In genomic region chr11:128021304-128022006, GRCh38 we compare ENCODE assay signal across 11 cellular contexts.
DNase-seq lines count a peak whose midpoint lies in the region; ATAC-seq, FAIRE-seq and TF ChIP-seq lines count a peak whose summit lies in the region.
"Had no signal": no experiment of that assay in that cellular context is flagged by ENCODE, and none has a peak within 500 bp of the region (broad histone marks: within the 10 kb centered on the region; RNA-seq: fewer than 3 reads in every experiment).

No MANE protein-coding gene starts in this region.

- peak overlapping the region; percentile 42; the same call in 1 of the 2 replicates for H2BK20ac ChIP-seq in IMR-90 (ENCODE audit: low read depth, low read length)

- peak; percentile 55 for TF ChIP-seq RAD21 in IMR-90 (IDR thresholded peaks at IDR 0.05; ENCODE audit: low read length)

- no peaks in the 10 kb centered on the region for H3K9me3 Mint-ChIP-seq in activated CD4-positive, alpha-beta T cell treated with anti-CD3 and anti-CD28 coated beads for 36 hours (ENCODE audit: low read depth)
- no peaks in the 10 kb centered on the region for H3K9me3 Mint-ChIP-seq in activated CD4-positive, alpha-beta T cell treated with anti-CD3 and anti-CD28 coated beads, Interleukin-2, amount 10 ng/mL, durations not matched to agents 7 days and 5 days
- H3K9me3 Mint-ChIP-seq in osteocyte (ENCODE audit: unreplicated experiment): no peaks in the 10 kb centered on the region

- no peak overlapping the region for H4K8ac ChIP-seq in IMR-90 (ENCODE audit: low read depth in 2 of 2, low read length in 2 of 2)

- peak overlapping the region; percentile 49; the same call in 1 of the 2 replicates for H4K91ac ChIP-seq in IMR-90 (ENCODE audit: insufficient read depth, low read depth, low read length)

- no peak overlapping the region for H3K9ac ChIP-seq in IMR-90 (ENCODE audit: low read depth, low read length)

- no peaks in the 10 kb centered on the region; the same call in 1 of the 2 replicates for H3K9me1 ChIP-seq in IMR-90 (ENCODE audit: insufficient read depth, low read length)

- peak overlapping the region; percentile 22; the same call in 1 of the 2 replicates for H2BK120ac ChIP-seq in IMR-90 (ENCODE audit: low read depth, low read length)

- peak; percentile 48 for ATAC-seq in activated CD4-positive, alpha-beta T cell treated with anti-CD3 and anti-CD28 coated beads for 36 hours
- ATAC-seq in IMR-90 (ENCODE audit: low read depth): peak; percentile 43; the same call in 1 of the 2 replicates

- no peak overlapping the region for H2AK9ac ChIP-seq in IMR-90 (replicated peaks; ENCODE audit: low read depth, low read length, poor library complexity)

- no peak overlapping the region for H3K4me3 Mint-ChIP-seq in activated CD4-positive, alpha-beta T cell treated with anti-CD3 and anti-CD28 coated beads for 36 hours
- H3K4me3 Mint-ChIP-seq in activated CD4-positive, alpha-beta T cell treated with anti-CD3 and anti-CD28 coated beads, Interleukin-2, amount 10 ng/mL, durations not matched to agents 7 days and 5 days: no peak overlapping the region
- no peak overlapping the region for H3K4me3 Mint-ChIP-seq in osteocyte (ENCODE audit: unreplicated experiment)

- H3K36me3 ChIP-seq in IMR-90 (ENCODE audit: control insufficient read depth, insufficient read depth, low read length) (no peaks in the 10 kb centered on the region), bronchial epithelial cell (ENCODE audit: control insufficient read depth, insufficient read depth, low read length) (no peaks in the 10 kb centered on the region)
- H3K36me3 ChIP-seq: thoracic aorta had no signal

- peak overlapping the region; percentile 42; the same call in 1 of the 2 replicates for H3K14ac ChIP-seq in IMR-90 (replicated peaks; ENCODE audit: low read depth, low read length)

- TF ChIP-seq CTCF in IMR-90 (conservative IDR thresholded peaks at IDR 0.05; ENCODE audit: low read depth, low read length) (peak; percentile 47), bronchial epithelial cell (IDR thresholded peaks at IDR 0.05; ENCODE audit: insufficient read depth, low read length, severe bottlenecking) (peak; percentile 25), osteocyte (IDR thresholded peaks at IDR 0.05) (peak; percentile 56)

- H2BK5ac ChIP-seq in IMR-90 (ENCODE audit: low read depth, low read length, poor library complexity, severe bottlenecking): peak overlapping the region; percentile 13

- H3K4me3 ChIP-seq in IMR-90 (ENCODE audit: insufficient read depth, low read depth, low read length) (no peak overlapping the region), bronchial epithelial cell (ENCODE audit: low read depth, low read length) (no peak overlapping the region)
- H3K4me3 ChIP-seq: thoracic aorta had no signal

- H3K27ac Mint-ChIP-seq in activated CD4-positive, alpha-beta T cell treated with anti-CD3 and anti-CD28 coated beads for 36 hours: no peak overlapping the region
- no peak overlapping the region for H3K27ac Mint-ChIP-seq in activated CD4-positive, alpha-beta T cell treated with anti-CD3 and anti-CD28 coated beads, Interleukin-2, amount 10 ng/mL, durations not matched to agents 7 days and 5 days
- no peak overlapping the region for H3K27ac Mint-ChIP-seq in osteocyte (ENCODE audit: unreplicated experiment)

- no TSS peak for BruUV-seq in IMR-90 (replicated peaks; lab: Mats Ljungman, UMichigan)

- POLR2A ChIA-PET in activated CD4-positive, alpha-beta T cell treated with anti-CD3 and anti-CD28 coated beads for 36 hours (lab: Charles Lee): interaction anchor here (0.5 kb wide), 1 partner anchor 1214 kb away, joined by 3 read pairs; no protein-coding TSS in a partner anchor
- POLR2A ChIA-PET in activated CD4-positive, alpha-beta T cell treated with anti-CD3 and anti-CD28 coated beads, Interleukin-2, amount 10 ng/mL, durations not matched to agents 7 days and 5 days (lab: Charles Lee): no interaction called here
- POLR2A ChIA-PET in IMR-90 (lab: Charles Lee; ENCODE audit: unreplicated experiment): no interaction called here

- peaks cover 12% of the 10 kb centered on the region for H3K4me1 ChIP-seq in IMR-90 (ENCODE audit: control insufficient read depth, insufficient read depth, low read length)

- peak overlapping the region; percentile 86 for H2AK5ac ChIP-seq in IMR-90 (ENCODE audit: low read depth, low read length)

- H3K79me1 ChIP-seq in IMR-90 (ENCODE audit: low read depth in 1 of 2, low read length in 2 of 2): no peaks in the 10 kb centered on the region

- H3K4ac ChIP-seq in IMR-90 (ENCODE audit: low read depth, low read length): no peak overlapping the region

- H3K23ac ChIP-seq in IMR-90 (ENCODE audit: low read depth, low read length): no peak overlapping the region; the same call in 1 of the 2 replicates

- H3K4me2 ChIP-seq in IMR-90 (ENCODE audit: low read depth, low read length): no peak overlapping the region

- no peak overlapping the region for H4K5ac ChIP-seq in IMR-90 (ENCODE audit: low read depth, low read length)

- 0 out of 3 replicates have a peak overlapping the region, but pooled peaks have one; percentile 41 for H2BK15ac ChIP-seq in IMR-90 (ENCODE audit: low read depth, low read length)

- DNase-seq in activated CD4-positive, alpha-beta T cell treated with anti-CD3 and anti-CD28 coated beads for 36 hours: no peak
- DNase-seq in activated CD4-positive, alpha-beta T cell treated with anti-CD3 and anti-CD28 coated beads, Interleukin-2, amount 10 ng/mL, durations not matched to agents 7 days and 5 days: no peak
- DNase-seq in IMR-90: no peak
- DNase-seq in bronchial epithelial cell (ENCODE audit: low read depth): peak; percentile 53
- DNase-seq in osteocyte (ENCODE audit: extremely low spot score, unreplicated experiment): no peak
- DNase-seq in GOT3 (lab: John Stamatoyannopoulos, UW): no peak
- DNase-seq in glomerular visceral epithelial cell (ENCODE audit: extremely low spot score): no peak
- DNase-seq in T-helper 9 cell: no peak
- DNase-seq: activated effector memory CD4-positive, alpha-beta T cell treated with anti-CD3 and anti-CD28 coated beads, Interleukin-2, amount 50 U/mL, for 16 hours had no signal

- WGBS in IMR-90 (ENCODE audit: extremely low coverage in 2 of 2, insufficient read length in 1 of 2), 2 experiments: 40% methylated on average over 3 of the region's 6 CpGs; no CpG with 5 or more reads in 1 of the 2 experiments

- FAIRE-seq in bronchial epithelial cell (lab: Jason Lieb, UNC): no peak

- H2AFZ ChIP-seq in IMR-90 (replicated peaks; ENCODE audit: low read length, poor library complexity): peak overlapping the region; percentile 57

- no peaks in the 10 kb centered on the region for H3K36me3 Mint-ChIP-seq in activated CD4-positive, alpha-beta T cell treated with anti-CD3 and anti-CD28 coated beads for 36 hours (ENCODE audit: low read depth)
- H3K36me3 Mint-ChIP-seq in activated CD4-positive, alpha-beta T cell treated with anti-CD3 and anti-CD28 coated beads, Interleukin-2, amount 10 ng/mL, durations not matched to agents 7 days and 5 days (ENCODE audit: low read depth): no peaks in the 10 kb centered on the region
- H3K36me3 Mint-ChIP-seq in osteocyte (ENCODE audit: unreplicated experiment): no peaks in the 10 kb centered on the region

- dilution Hi-C loops in IMR-90 (cut with HindIII; ENCODE audit: low sequenced_read_pairs, unreplicated experiment): no loop called here

- no peak for TF ChIP-seq POLR2A in IMR-90 (IDR thresholded peaks at IDR 0.05; ENCODE audit: low read depth, low read length)

- no peak overlapping the region for H3K56ac ChIP-seq in IMR-90 (ENCODE audit: extremely low read depth, insufficient read depth, low read length)

- H3K27me3 Mint-ChIP-seq in activated CD4-positive, alpha-beta T cell treated with anti-CD3 and anti-CD28 coated beads for 36 hours: peaks cover 3% of the 10 kb centered on the region
- H3K27me3 Mint-ChIP-seq in activated CD4-positive, alpha-beta T cell treated with anti-CD3 and anti-CD28 coated beads, Interleukin-2, amount 10 ng/mL, durations not matched to agents 7 days and 5 days: peaks cover 9% of the 10 kb centered on the region
- peaks cover 3% of the 10 kb centered on the region for H3K27me3 Mint-ChIP-seq in osteocyte (ENCODE audit: unreplicated experiment)

- intact Hi-C loops in activated CD4-positive, alpha-beta T cell treated with anti-CD3 and anti-CD28 coated beads for 36 hours (cut with DNase I, micrococcal nuclease): loop anchor here (1.0 to 2.0 kb wide), 2 partner anchors 177 kb away; no protein-coding TSS in a partner anchor
- intact Hi-C loops in IMR-90 (cut with micrococcal nuclease): loop anchor here (1.0 to 5.0 kb wide), 3 partner anchors 177 to 1579 kb away; no protein-coding TSS in a partner anchor

- no peaks in the 10 kb centered on the region for H4K20me1 ChIP-seq in IMR-90 (ENCODE audit: insufficient read depth, low read length)

- CTCF ChIA-PET in activated CD4-positive, alpha-beta T cell treated with anti-CD3 and anti-CD28 coated beads for 36 hours (lab: Charles Lee): interaction anchor here (0.6 to 2.3 kb wide), 7 partner anchors 24 to 735 kb away, joined by 3 to 8 read pairs (median 4); no protein-coding TSS in a partner anchor
- CTCF ChIA-PET in activated CD4-positive, alpha-beta T cell treated with anti-CD3 and anti-CD28 coated beads, Interleukin-2, amount 10 ng/mL, durations not matched to agents 7 days and 5 days (lab: Charles Lee): interaction anchor here (1.0 to 2.1 kb wide), 2 partner anchors 11 to 136 kb away, joined by 3 to 5 read pairs; no protein-coding TSS in a partner anchor
- CTCF ChIA-PET in IMR-90 (lab: Yijun Ruan, JAX): no interaction called here

- in situ Hi-C loops in IMR-90 (cut with MboI; ENCODE audit: low sequenced_read_pairs): no loop called here

- H3K18ac ChIP-seq in IMR-90 (ENCODE audit: low read depth, low read length): no peak overlapping the region; the same call in 1 of the 2 replicates

- no peak overlapping the region for H3K27ac ChIP-seq in IMR-90 (ENCODE audit: insufficient read depth, low read length)
- H3K27ac ChIP-seq: C4-2B, thoracic aorta had no signal

- H3K27me3 ChIP-seq in IMR-90 (ENCODE audit: control insufficient read depth, insufficient read depth, low read length) (no peaks in the 10 kb centered on the region), bronchial epithelial cell (ENCODE audit: control insufficient read depth, insufficient read depth, low read length) (no peaks in the 10 kb centered on the region)

- peaks cover 7% of the 10 kb centered on the region for H3K4me1 Mint-ChIP-seq in activated CD4-positive, alpha-beta T cell treated with anti-CD3 and anti-CD28 coated beads for 36 hours
- H3K4me1 Mint-ChIP-seq in activated CD4-positive, alpha-beta T cell treated with anti-CD3 and anti-CD28 coated beads, Interleukin-2, amount 10 ng/mL, durations not matched to agents 7 days and 5 days: peaks cover 8% of the 10 kb centered on the region
- H3K4me1 Mint-ChIP-seq in osteocyte (ENCODE audit: unreplicated experiment): peaks cover 1% of the 10 kb centered on the region

- no peaks in the 10 kb centered on the region for H3K9me3 ChIP-seq in IMR-90 (ENCODE audit: control insufficient read depth, insufficient read depth, low read length)
- H3K9me3 ChIP-seq: thoracic aorta had no signal

TF ChIP-seq in IMR-90, 13 proteins besides CTCF, POLR2A, EP300 and RAD21:
- TF ChIP-seq RFX5 (IDR thresholded peaks at IDR 0.05; ENCODE audit: low read depth, low read length): no peak
